ENCODE assay signal across 10 cellular contexts in genomic region chr6:20846602-20847028, GRCh38.
DNase-seq lines count a peak whose midpoint lies in the region; ATAC-seq and TF ChIP-seq lines count a peak whose summit lies in the region.
"Had no signal": no experiment of that assay in that cellular context is flagged by ENCODE, and none has a peak within 500 bp of the region (broad histone marks: within the 10 kb centered on the region; RNA-seq: fewer than 3 reads in every experiment).

No MANE protein-coding gene starts in this region.

- H3K4me3 Mint-ChIP-seq in T-helper 2 cell treated with Interferon-gamma antibody and Interleukin-4, amounts not matched to agents 5 μg/mL and 100 μg/mL, for 36 hours: no peak overlapping the region

- H3K4me1 Mint-ChIP-seq in T-helper 2 cell treated with Interferon-gamma antibody and Interleukin-4, amounts not matched to agents 5 μg/mL and 100 μg/mL, for 36 hours (ENCODE audit: low read depth): peaks cover 28% of the 10 kb centered on the region

- no peak overlapping the region for H3K9ac ChIP-seq in fibroblast of lung (ENCODE audit: insufficient read depth, low read length)

- no peak overlapping the region for H3K27ac Mint-ChIP-seq in T-helper 2 cell treated with Interferon-gamma antibody and Interleukin-4, amounts not matched to agents 5 μg/mL and 100 μg/mL, for 36 hours

- intact Hi-C loops in posterior vena cava (cut with DNase I): no loop called here

- ATAC-seq in HG03025 (IDR thresholded peaks at IDR 0.05; ENCODE audit: low FRiP score, unreplicated experiment): no peak

- no peak for TF ChIP-seq POLR2A in NB4 (IDR thresholded peaks at IDR 0.05; ENCODE audit: extremely low read depth, insufficient read length)

- no peaks in the 10 kb centered on the region for H3K9me3 Mint-ChIP-seq in T-helper 2 cell treated with Interferon-gamma antibody and Interleukin-4, amounts not matched to agents 5 μg/mL and 100 μg/mL, for 36 hours

- H3K4me3 ChIP-seq in GM12865 (ENCODE audit: low read depth, low read length) (no peak overlapping the region), NB4 (ENCODE audit: low read depth, low read length) (no peak overlapping the region), fibroblast of lung (replicated peaks in 1 of 4; ENCODE audit: control extremely low read depth in 1 of 4, insufficient read depth in 1 of 4, low read depth in 3 of 4, low read length in 4 of 4) (no peak overlapping the region)
- H3K4me3 ChIP-seq: esophagus muscularis mucosa had no signal

- no peaks in the 10 kb centered on the region for H3K79me2 ChIP-seq in fibroblast of lung (ENCODE audit: control insufficient read depth, insufficient read depth, low read length)

- peaks cover 12% of the 10 kb centered on the region for H3K36me3 Mint-ChIP-seq in T-helper 2 cell treated with Interferon-gamma antibody and Interleukin-4, amounts not matched to agents 5 μg/mL and 100 μg/mL, for 36 hours (ENCODE audit: low read depth)

- H3K4me1 ChIP-seq in fibroblast of lung (ENCODE audit: control insufficient read depth, extremely low read depth, insufficient read depth, low read length): no peaks in the 10 kb centered on the region
- H3K4me1 ChIP-seq: esophagus muscularis mucosa had no signal

- no peaks in the 10 kb centered on the region for H3K27me3 Mint-ChIP-seq in T-helper 2 cell treated with Interferon-gamma antibody and Interleukin-4, amounts not matched to agents 5 μg/mL and 100 μg/mL, for 36 hours (ENCODE audit: low read depth)

- H3K27me3 ChIP-seq in fibroblast of lung (ENCODE audit: control insufficient read depth, insufficient read depth, low read length): no peaks in the 10 kb centered on the region
- H3K27me3 ChIP-seq: esophagus muscularis mucosa had no signal

- DNase-seq in GM12865 (ENCODE audit: low read depth): peak; percentile 33
- DNase-seq in HCEC 1CT: peak; percentile 9
- peak; percentile 88 for DNase-seq in NB4 (ENCODE audit: low read depth)
- DNase-seq in fibroblast of lung (ENCODE audit: low read depth in 2 of 2): peak; percentile 24 to 62
- no peak for DNase-seq in posterior vena cava (ENCODE audit: low spot score)
- DNase-seq in T-helper 2 cell treated with Interferon-gamma antibody and Interleukin-4, amounts not matched to agents 5 μg/mL and 100 μg/mL, for 36 hours (ENCODE audit: low spot score): no peak
- DNase-seq in NCI-H2196 (lab: John Stamatoyannopoulos, UW; ENCODE audit: unreplicated experiment): no peak
- DNase-seq: NK-92 treated with Interleukin-12 subunit alpha and Interleukin-12 subunit beta, amount 100 ng/mL, for 24 hours had no signal

- no peaks in the 10 kb centered on the region for H3K9me3 ChIP-seq in fibroblast of lung (ENCODE audit: control insufficient read depth, insufficient read depth, low read depth, low read length)
- H3K9me3 ChIP-seq: esophagus muscularis mucosa had no signal

- H3K36me3 ChIP-seq in fibroblast of lung (ENCODE audit: control insufficient read depth, insufficient read depth, low read length): no peaks in the 10 kb centered on the region
- H3K36me3 ChIP-seq: esophagus muscularis mucosa had no signal

- H3K27ac ChIP-seq in fibroblast of lung (ENCODE audit: insufficient read depth, low read length): no peak overlapping the region
- H3K27ac ChIP-seq: esophagus muscularis mucosa had no signal

- no peak overlapping the region for H3K4me2 ChIP-seq in fibroblast of lung (ENCODE audit: extremely low read depth, insufficient read depth, low read length)

- no peaks in the 10 kb centered on the region for H4K20me1 ChIP-seq in fibroblast of lung (ENCODE audit: control insufficient read depth, extremely low read depth, insufficient read depth, low read length)

- TF ChIP-seq CTCF in GM12865 (IDR thresholded peaks at IDR 0.05; ENCODE audit: insufficient read depth, low read depth, low read length, missing control alignments) (no peak), NB4 (IDR thresholded peaks at IDR 0.05; ENCODE audit: low read depth, low read length) (no peak), fibroblast of lung (conservative IDR thresholded peaks at IDR 0.05 in 1 of 2, IDR thresholded peaks at IDR 0.05 in 1 of 2; ENCODE audit: low read depth in 1 of 2, low read length in 2 of 2) (no peak)

- H2AFZ ChIP-seq in fibroblast of lung (ENCODE audit: low read length): no peak overlapping the region

Comparison
In these comparisons a context has a peak if more than half of its experiments do, and no peak if none do; other contexts are left out.
1. DNase-seq: peak in GM12865 (single experiment), HCEC 1CT (single experiment), NB4 (single experiment) and fibroblast of lung (2 of 2); none in posterior vena cava (single experiment), T-helper 2 cell treated with Interferon-gamma antibody and Interleukin-4, amounts not matched to agents 5 μg/mL and 100 μg/mL, for 36 hours (single experiment) and NCI-H2196 (single experiment).